1 cellular context compared by ENCODE assay signal in genomic region chrX:11341274-11342256, GRCh38.
TF ChIP-seq lines count a peak whose summit lies in the region.

No MANE protein-coding gene starts in this region.

TF ChIP-seq in K562, 482 proteins besides CTCF, POLR2A, EP300 and RAD21 (continued from another document and continues in another):
- TF ChIP-seq PRDM10 (IDR thresholded peaks at IDR 0.05; ENCODE audit: partially characterized antibody): peak; percentile 61
- TF ChIP-seq, protein P1, sequence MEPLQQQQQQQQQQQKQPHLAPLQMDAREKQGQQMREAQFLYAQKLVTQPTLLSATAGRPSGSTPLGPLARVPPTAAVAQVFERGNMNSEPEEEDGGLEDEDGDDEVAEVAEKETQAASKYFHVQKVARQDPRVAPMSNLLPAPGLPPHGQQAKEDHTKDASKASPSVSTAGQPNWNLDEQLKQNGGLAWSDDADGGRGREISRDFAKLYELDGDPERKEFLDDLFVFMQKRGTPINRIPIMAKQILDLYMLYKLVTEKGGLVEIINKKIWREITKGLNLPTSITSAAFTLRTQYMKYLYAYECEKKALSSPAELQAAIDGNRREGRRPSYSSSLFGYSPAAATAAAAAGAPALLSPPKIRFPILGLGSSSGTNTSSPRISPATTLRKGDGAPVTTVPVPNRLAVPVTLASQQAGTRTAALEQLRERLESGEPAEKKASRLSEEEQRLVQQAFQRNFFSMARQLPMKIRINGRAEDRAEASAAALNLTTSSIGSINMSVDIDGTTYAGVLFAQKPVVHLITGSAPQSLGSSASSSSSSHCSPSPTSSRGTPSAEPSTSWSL (CRISPR knock-in tag; IDR thresholded peaks at IDR 0.05; ENCODE audit: borderline replicate concordance): no peak
- TF ChIP-seq ZNF436 (CRISPR knock-in tag; IDR thresholded peaks at IDR 0.05): no peak
- TF ChIP-seq, protein P2, sequence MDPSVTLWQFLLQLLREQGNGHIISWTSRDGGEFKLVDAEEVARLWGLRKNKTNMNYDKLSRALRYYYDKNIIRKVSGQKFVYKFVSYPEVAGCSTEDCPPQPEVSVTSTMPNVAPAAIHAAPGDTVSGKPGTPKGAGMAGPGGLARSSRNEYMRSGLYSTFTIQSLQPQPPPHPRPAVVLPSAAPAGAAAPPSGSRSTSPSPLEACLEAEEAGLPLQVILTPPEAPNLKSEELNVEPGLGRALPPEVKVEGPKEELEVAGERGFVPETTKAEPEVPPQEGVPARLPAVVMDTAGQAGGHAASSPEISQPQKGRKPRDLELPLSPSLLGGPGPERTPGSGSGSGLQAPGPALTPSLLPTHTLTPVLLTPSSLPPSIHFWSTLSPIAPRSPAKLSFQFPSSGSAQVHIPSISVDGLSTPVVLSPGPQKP (CRISPR knock-in tag; IDR thresholded peaks at IDR 0.05): no peak
- TF ChIP-seq ZEB2 (IDR thresholded peaks at IDR 0.05): peak; percentile 9; the same call in 1 of the 2 replicates
- peak; percentile 68 for TF ChIP-seq POLR2H (tag; IDR thresholded peaks at IDR 0.05; ENCODE audit: low read depth)
- TF ChIP-seq CBX3 (IDR thresholded peaks at IDR 0.05; ENCODE audit: borderline replicate concordance in 1 of 2, low read length in 2 of 2): peak in 1 of 2 experiments; percentile 58; a peak in 1 of 3 replicates
- TF ChIP-seq CREM (IDR thresholded peaks at IDR 0.05; ENCODE audit: low read depth): peak; percentile 51; the same call in 1 of the 2 replicates
- TF ChIP-seq ZNF764 (CRISPR knock-in tag; IDR thresholded peaks at IDR 0.05; ENCODE audit: low read depth): no peak
- TF ChIP-seq ZBTB40 (IDR thresholded peaks at IDR 0.05): 0 out of 2 replicates have a peak, but pooled peaks have one; percentile 14
- TF ChIP-seq ZBTB40 (CRISPR knock-in tag; IDR thresholded peaks at IDR 0.05): no peak
- TF ChIP-seq TEAD4 (IDR thresholded peaks at IDR 0.05; ENCODE audit: low read length): peak; percentile 67
- no peak for TF ChIP-seq TEAD4 (CRISPR knock-in tag; IDR thresholded peaks at IDR 0.05; ENCODE audit: borderline replicate concordance)
- no peak for TF ChIP-seq NR3C1 (CRISPR knock-in tag; IDR thresholded peaks at IDR 0.05)
- TF ChIP-seq NR1H2 (CRISPR knock-in tag; IDR thresholded peaks at IDR 0.05): no peak
- TF ChIP-seq ZNF445 (CRISPR knock-in tag; IDR thresholded peaks at IDR 0.05; ENCODE audit: low read depth): no peak
- TF ChIP-seq, protein P3, sequence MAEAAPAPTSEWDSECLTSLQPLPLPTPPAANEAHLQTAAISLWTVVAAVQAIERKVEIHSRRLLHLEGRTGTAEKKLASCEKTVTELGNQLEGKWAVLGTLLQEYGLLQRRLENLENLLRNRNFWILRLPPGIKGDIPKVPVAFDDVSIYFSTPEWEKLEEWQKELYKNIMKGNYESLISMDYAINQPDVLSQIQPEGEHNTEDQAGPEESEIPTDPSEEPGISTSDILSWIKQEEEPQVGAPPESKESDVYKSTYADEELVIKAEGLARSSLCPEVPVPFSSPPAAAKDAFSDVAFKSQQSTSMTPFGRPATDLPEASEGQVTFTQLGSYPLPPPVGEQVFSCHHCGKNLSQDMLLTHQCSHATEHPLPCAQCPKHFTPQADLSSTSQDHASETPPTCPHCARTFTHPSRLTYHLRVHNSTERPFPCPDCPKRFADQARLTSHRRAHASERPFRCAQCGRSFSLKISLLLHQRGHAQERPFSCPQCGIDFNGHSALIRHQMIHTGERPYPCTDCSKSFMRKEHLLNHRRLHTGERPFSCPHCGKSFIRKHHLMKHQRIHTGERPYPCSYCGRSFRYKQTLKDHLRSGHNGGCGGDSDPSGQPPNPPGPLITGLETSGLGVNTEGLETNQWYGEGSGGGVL (CRISPR knock-in tag; IDR thresholded peaks at IDR 0.05): no peak
- peak; percentile 41; the same call in 1 of the 2 replicates for TF ChIP-seq CBFA2T2 (conservative IDR thresholded peaks at IDR 0.05)
- TF ChIP-seq E2F3 (CRISPR knock-in tag; IDR thresholded peaks at IDR 0.05): no peak
- TF ChIP-seq NCOR1 (IDR thresholded peaks at IDR 0.05): peak; percentile 72
- no peak for TF ChIP-seq ZNF668 (CRISPR knock-in tag; IDR thresholded peaks at IDR 0.05)
- no peak for TF ChIP-seq SRSF9 (IDR thresholded peaks at IDR 0.05; ENCODE audit: borderline replicate concordance, low read depth, low read length)
- TF ChIP-seq ERF (CRISPR knock-in tag; IDR thresholded peaks at IDR 0.05): no peak
- no peak for TF ChIP-seq PRMT5 (CRISPR knock-in tag; IDR thresholded peaks at IDR 0.05)
- TF ChIP-seq NEUROD1 (IDR thresholded peaks at IDR 0.05; ENCODE audit: borderline replicate concordance, low read depth, low read length, partially characterized antibody): peak; percentile 14
- no peak for TF ChIP-seq ZNF133 (CRISPR knock-in tag; IDR thresholded peaks at IDR 0.05)
- TF ChIP-seq SNRNP70 (optimal IDR thresholded peaks at IDR 0.05; ENCODE audit: low read depth, low read length): no peak
- TF ChIP-seq, protein P4, sequence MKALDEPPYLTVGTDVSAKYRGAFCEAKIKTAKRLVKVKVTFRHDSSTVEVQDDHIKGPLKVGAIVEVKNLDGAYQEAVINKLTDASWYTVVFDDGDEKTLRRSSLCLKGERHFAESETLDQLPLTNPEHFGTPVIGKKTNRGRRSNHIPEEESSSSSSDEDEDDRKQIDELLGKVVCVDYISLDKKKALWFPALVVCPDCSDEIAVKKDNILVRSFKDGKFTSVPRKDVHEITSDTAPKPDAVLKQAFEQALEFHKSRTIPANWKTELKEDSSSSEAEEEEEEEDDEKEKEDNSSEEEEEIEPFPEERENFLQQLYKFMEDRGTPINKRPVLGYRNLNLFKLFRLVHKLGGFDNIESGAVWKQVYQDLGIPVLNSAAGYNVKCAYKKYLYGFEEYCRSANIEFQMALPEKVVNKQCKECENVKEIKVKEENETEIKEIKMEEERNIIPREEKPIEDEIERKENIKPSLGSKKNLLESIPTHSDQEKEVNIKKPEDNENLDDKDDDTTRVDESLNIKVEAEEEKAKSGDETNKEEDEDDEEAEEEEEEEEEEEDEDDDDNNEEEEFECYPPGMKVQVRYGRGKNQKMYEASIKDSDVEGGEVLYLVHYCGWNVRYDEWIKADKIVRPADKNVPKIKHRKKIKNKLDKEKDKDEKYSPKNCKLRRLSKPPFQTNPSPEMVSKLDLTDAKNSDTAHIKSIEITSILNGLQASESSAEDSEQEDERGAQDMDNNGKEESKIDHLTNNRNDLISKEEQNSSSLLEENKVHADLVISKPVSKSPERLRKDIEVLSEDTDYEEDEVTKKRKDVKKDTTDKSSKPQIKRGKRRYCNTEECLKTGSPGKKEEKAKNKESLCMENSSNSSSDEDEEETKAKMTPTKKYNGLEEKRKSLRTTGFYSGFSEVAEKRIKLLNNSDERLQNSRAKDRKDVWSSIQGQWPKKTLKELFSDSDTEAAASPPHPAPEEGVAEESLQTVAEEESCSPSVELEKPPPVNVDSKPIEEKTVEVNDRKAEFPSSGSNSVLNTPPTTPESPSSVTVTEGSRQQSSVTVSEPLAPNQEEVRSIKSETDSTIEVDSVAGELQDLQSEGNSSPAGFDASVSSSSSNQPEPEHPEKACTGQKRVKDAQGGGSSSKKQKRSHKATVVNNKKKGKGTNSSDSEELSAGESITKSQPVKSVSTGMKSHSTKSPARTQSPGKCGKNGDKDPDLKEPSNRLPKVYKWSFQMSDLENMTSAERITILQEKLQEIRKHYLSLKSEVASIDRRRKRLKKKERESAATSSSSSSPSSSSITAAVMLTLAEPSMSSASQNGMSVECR (CRISPR knock-in tag; IDR thresholded peaks at IDR 0.05): no peak
- TF ChIP-seq, protein P5, sequence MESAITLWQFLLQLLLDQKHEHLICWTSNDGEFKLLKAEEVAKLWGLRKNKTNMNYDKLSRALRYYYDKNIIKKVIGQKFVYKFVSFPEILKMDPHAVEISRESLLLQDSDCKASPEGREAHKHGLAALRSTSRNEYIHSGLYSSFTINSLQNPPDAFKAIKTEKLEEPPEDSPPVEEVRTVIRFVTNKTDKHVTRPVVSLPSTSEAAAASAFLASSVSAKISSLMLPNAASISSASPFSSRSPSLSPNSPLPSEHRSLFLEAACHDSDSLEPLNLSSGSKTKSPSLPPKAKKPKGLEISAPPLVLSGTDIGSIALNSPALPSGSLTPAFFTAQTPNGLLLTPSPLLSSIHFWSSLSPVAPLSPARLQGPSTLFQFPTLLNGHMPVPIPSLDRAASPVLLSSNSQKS (CRISPR knock-in tag; IDR thresholded peaks at IDR 0.05): no peak
- TF ChIP-seq PHF8 (IDR thresholded peaks at IDR 0.05; ENCODE audit: borderline replicate concordance, low read length): no peak
- no peak for TF ChIP-seq SETDB1 (IDR thresholded peaks at IDR 0.05; ENCODE audit: low read length)
- TF ChIP-seq LARP7 (IDR thresholded peaks at IDR 0.05): no peak
- no peak for TF ChIP-seq ATF2 (CRISPR knock-in tag; IDR thresholded peaks at IDR 0.05)
- 0 out of 2 replicates have a peak, but pooled peaks have one; percentile 35 for TF ChIP-seq HNRNPL (IDR thresholded peaks at IDR 0.05; ENCODE audit: low read depth, low read length)
